ENCODE assay signal across 9 cellular contexts in the genomic region with DNA sequence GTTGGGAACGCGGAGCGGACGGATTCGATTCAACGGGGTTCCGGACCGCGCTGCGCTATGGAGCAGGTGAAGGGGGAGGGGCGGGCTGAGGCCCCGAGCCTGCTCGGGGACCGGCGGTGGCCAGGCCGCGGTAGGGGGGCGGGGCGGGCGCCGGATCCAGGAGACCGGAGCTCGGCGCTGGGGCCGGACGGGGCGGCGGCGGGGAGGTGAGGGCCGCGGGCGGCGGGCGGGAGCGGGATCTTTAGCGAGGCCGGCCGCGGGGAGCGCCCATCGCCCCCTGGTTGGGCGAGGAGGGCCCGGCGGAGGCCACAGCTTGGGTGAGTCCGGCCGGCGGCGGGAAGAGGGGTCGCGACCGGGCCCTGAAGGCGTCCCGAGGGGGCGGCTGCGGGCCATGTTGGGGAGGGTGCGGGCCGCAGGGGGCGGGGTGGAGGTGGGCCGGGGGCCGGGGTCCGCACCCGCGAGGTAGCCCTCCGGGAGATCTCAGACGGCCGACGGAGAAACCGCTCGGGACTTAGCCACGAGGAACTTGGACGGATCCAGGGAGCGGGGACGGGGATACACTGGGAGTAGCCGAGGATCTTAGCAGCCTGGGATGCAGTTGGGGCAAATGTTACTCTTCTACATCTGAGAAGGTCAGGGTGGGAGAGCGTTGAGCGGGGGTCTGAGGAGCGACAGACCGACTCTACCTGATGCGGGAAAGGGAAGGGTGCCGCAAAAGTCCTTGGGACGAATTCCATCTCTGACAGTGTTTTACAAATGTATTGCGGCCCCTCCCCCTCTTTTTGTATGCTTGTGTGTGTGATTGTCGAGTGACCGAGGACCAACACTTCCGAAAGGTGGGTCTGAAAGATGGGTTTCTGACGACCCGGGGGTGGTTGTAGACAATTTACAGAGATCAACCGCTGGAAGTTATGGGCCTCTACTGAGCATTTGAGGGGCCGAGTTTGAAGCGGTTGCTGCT. TPM values are rescaled to one million over a fixed set of nuclear protein-coding genes. Genes with fewer than 3 reads are reported as not detected.
DNase-seq lines count a peak whose midpoint lies in the region; ATAC-seq and TF ChIP-seq lines count a peak whose summit lies in the region.
"Had no signal": no experiment of that assay in that cellular context is flagged by ENCODE, and none has a peak within 500 bp of the region (broad histone marks: within the 10 kb centered on the region; RNA-seq: fewer than 3 reads in every experiment).

No MANE protein-coding gene starts in this region.

- POLR2A ChIA-PET in activated CD8-positive, alpha-beta T cell treated with anti-CD3 and anti-CD28 coated beads for 36 hours (lab: Charles Lee), result interaction anchor here (0.6 to 10.9 kb wide), 26 partner anchors 10 to 628 kb away, joined by 3 to 206 read pairs (median 4); partner anchors contain the start of genes BAD, FERMT3, MACROD1 and NUDT22

- H3K4me1 Mint-ChIP-seq in activated CD8-positive, alpha-beta T cell treated with anti-CD3 and anti-CD28 coated beads for 36 hours (ENCODE audit: low read depth), result peaks cover 36% of the 10 kb centered on the region

- no peaks in the 10 kb centered on the region for H3K27me3 Mint-ChIP-seq in activated CD8-positive, alpha-beta T cell treated with anti-CD3 and anti-CD28 coated beads for 36 hours

- WGBS in thymus, result 1% methylated on average over 89 of the region's 90 CpGs

- no peak overlapping the region for H3K4me3 ChIP-seq in thymus (ENCODE audit: low read length)

- H3K4me1 ChIP-seq in thymus (ENCODE audit: control insufficient read depth, insufficient read depth, low read length), result peaks cover 12% of the 10 kb centered on the region

- peak; percentile 81 for DNase-seq in activated CD8-positive, alpha-beta memory T cell treated with anti-CD3 and anti-CD28 coated beads for 24 hours
- DNase-seq in activated CD8-positive, alpha-beta memory T cell treated with anti-CD3 and anti-CD28 coated beads, Interleukin-2, amount 50 U/mL, for 4 hours, result no peak
- DNase-seq in activated CD8-positive, alpha-beta T cell treated with anti-CD3 and anti-CD28 coated beads for 36 hours, result peak; percentile 79
- DNase-seq in islet precursor cell (peak; percentile 57), OCI-M2 (lab: John Stamatoyannopoulos, UW; ENCODE audit: unreplicated experiment) (no peak)

- H3K27me3 ChIP-seq in thymus (ENCODE audit: control insufficient read depth, insufficient read depth), result no peaks in the 10 kb centered on the region

- no peaks in the 10 kb centered on the region for H3K36me3 ChIP-seq in thymus (ENCODE audit: control insufficient read depth, insufficient read depth)

- no peak for ATAC-seq in activated CD8-positive, alpha-beta T cell treated with anti-CD3 and anti-CD28 coated beads for 36 hours
- ATAC-seq in GM21528 (IDR thresholded peaks at IDR 0.05; ENCODE audit: low FRiP score, unreplicated experiment), result no peak
- ATAC-seq in GM18870 (IDR thresholded peaks at IDR 0.05; ENCODE audit: unreplicated experiment), result no peak

- intact Hi-C loops in activated CD8-positive, alpha-beta T cell treated with anti-CD3 and anti-CD28 coated beads for 36 hours (cut with micrococcal nuclease), result no loop called here

- H3K27ac ChIP-seq in thymus (ENCODE audit: low read depth), result peak overlapping the region; percentile 46

- H3K9me3 Mint-ChIP-seq in activated CD8-positive, alpha-beta T cell treated with anti-CD3 and anti-CD28 coated beads for 36 hours, result no peaks in the 10 kb centered on the region

- TF ChIP-seq CTCF in activated CD8-positive, alpha-beta T cell treated with anti-CD3 and anti-CD28 coated beads for 36 hours (IDR thresholded peaks at IDR 0.05), result peak; percentile 25

- no peak overlapping the region for H3K4me3 Mint-ChIP-seq in activated CD8-positive, alpha-beta T cell treated with anti-CD3 and anti-CD28 coated beads for 36 hours

- CTCF ChIA-PET in activated CD8-positive, alpha-beta T cell treated with anti-CD3 and anti-CD28 coated beads for 36 hours (lab: Charles Lee), result interaction anchor here (0.7 to 7.2 kb wide), 5 partner anchors 19 to 131 kb away, joined by 3 to 59 read pairs (median 3); partner anchors contain the start of genes FERMT3, PRDX5 and TRMT112

- H3K36me3 Mint-ChIP-seq in activated CD8-positive, alpha-beta T cell treated with anti-CD3 and anti-CD28 coated beads for 36 hours (ENCODE audit: low read depth), result peaks cover 25% of the 10 kb centered on the region

- H3K27ac Mint-ChIP-seq in activated CD8-positive, alpha-beta T cell treated with anti-CD3 and anti-CD28 coated beads for 36 hours, result peak overlapping the region; percentile 98

- H3K9me3 ChIP-seq in thymus (ENCODE audit: control insufficient read depth), result no peaks in the 10 kb centered on the region
- H3K9me3 ChIP-seq: Caco-2 had no signal

RNA-seq across cellular contexts. Expression of gene STIP1, which starts 0.5 kb away (rescaled TPM):
- 100 to 1,000 TPM; 396 to 416 TPM for total RNA-seq in activated CD8-positive, alpha-beta T cell treated with anti-CD3 and anti-CD28 coated beads for 36 hours
- 46.7 TPM for polyA plus RNA-seq in thymus

RNA-seq across cellular contexts. Expression of gene FERMT3, which starts 20.0 kb away (rescaled TPM):
- total RNA-seq in activated CD8-positive, alpha-beta T cell treated with anti-CD3 and anti-CD28 coated beads for 36 hours, result 100 to 1,000 TPM; 210 to 214 TPM
- 91.0 TPM for polyA plus RNA-seq in thymus

RNA-seq across cellular contexts. Expression of gene MACROD1, which starts 20.6 kb away (rescaled TPM):
- 10 to 100 TPM; 38.7 to 38.8 TPM for total RNA-seq in activated CD8-positive, alpha-beta T cell treated with anti-CD3 and anti-CD28 coated beads for 36 hours
- polyA plus RNA-seq in thymus, result 9.7 TPM

RNA-seq across cellular contexts. Expression of gene TRPT1, which starts 39.5 kb away (rescaled TPM):
- 10 to 100 TPM; 33.7 to 41.5 TPM for total RNA-seq in activated CD8-positive, alpha-beta T cell treated with anti-CD3 and anti-CD28 coated beads for 36 hours
- polyA plus RNA-seq in thymus, result 66.7 TPM

RNA-seq across cellular contexts. Expression of gene NUDT22, which starts 39.6 kb away (rescaled TPM):
- 10 to 100 TPM; 66.0 to 69.2 TPM for total RNA-seq in activated CD8-positive, alpha-beta T cell treated with anti-CD3 and anti-CD28 coated beads for 36 hours
- 93.2 TPM for polyA plus RNA-seq in thymus

Comparison
In these comparisons a context has a peak if more than half of its experiments do, and no peak if none do; other contexts are left out.
1. DNase-seq: peak in activated CD8-positive, alpha-beta memory T cell treated with anti-CD3 and anti-CD28 coated beads for 24 hours (single experiment), activated CD8-positive, alpha-beta T cell treated with anti-CD3 and anti-CD28 coated beads for 36 hours (single experiment) and islet precursor cell (single experiment); none in activated CD8-positive, alpha-beta memory T cell treated with anti-CD3 and anti-CD28 coated beads, Interleukin-2, amount 50 U/mL, for 4 hours (single experiment) and OCI-M2 (single experiment).